14 cellular contexts compared by ENCODE assay signal in the genomic region with DNA sequence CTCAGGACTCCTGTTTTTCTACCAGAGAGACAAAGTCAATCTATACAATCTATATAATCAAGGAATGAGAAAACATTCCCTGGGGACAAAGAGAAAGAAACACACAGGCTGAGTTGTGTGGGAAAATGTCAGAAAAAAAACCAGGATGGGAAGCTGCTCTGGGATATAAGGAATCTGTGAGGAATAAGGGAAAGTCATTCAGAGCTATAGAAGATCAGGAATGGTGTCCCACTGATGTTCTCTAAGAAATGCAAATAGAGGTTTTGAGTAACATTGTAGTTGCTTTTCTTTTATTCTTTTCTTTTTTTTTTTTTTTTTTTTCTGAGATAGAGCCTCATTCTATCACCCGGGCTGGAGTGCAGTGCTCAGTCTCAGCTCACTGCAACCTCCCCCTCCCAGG.
"Had no signal": no experiment of that assay in that cellular context is flagged by ENCODE, and none has a peak within 500 bp of the region (broad histone marks: within the 10 kb centered on the region; RNA-seq: fewer than 3 reads in every experiment).

No MANE protein-coding gene starts in this region.

- ATAC-seq: esophagus mucosa; gastrocnemius medialis; mucosa of descending colon; naive thymus-derived CD8-positive, alpha-beta T cell; sciatic nerve; stimulated activated naive B cell treated with anti-CD40 and anti-IgM and Interleukin-4, amounts not matched to agents 10 μg/mL and 1 μg/mL and 100 μg/mL, for 72 hours had no signal

- H3K4me1 ChIP-seq: gastrocnemius medialis had no signal

- H3K27ac Mint-ChIP-seq: naive thymus-derived CD8-positive, alpha-beta T cell; stimulated activated naive B cell treated with anti-CD40 and anti-IgM and Interleukin-4, amounts not matched to agents 10 μg/mL and 1 μg/mL and 100 μg/mL, for 72 hours had no signal

- H3K36me3 Mint-ChIP-seq: stimulated activated naive B cell treated with anti-CD40 and anti-IgM and Interleukin-4, amounts not matched to agents 10 μg/mL and 1 μg/mL and 100 μg/mL, for 72 hours had no signal

- H3K36me3 ChIP-seq: gastrocnemius medialis, neutrophil, spleen had no signal

- H3K4me3 ChIP-seq: gastrocnemius medialis, mucosa of descending colon, spleen had no signal

- H3K9me3 ChIP-seq: gastrocnemius medialis, mucosa of descending colon, neutrophil had no signal

- H3K4me3 Mint-ChIP-seq: naive thymus-derived CD8-positive, alpha-beta T cell; stimulated activated naive B cell treated with anti-CD40 and anti-IgM and Interleukin-4, amounts not matched to agents 10 μg/mL and 1 μg/mL and 100 μg/mL, for 72 hours had no signal

- H3K4me1 Mint-ChIP-seq: naive thymus-derived CD8-positive, alpha-beta T cell; stimulated activated naive B cell treated with anti-CD40 and anti-IgM and Interleukin-4, amounts not matched to agents 10 μg/mL and 1 μg/mL and 100 μg/mL, for 72 hours had no signal

- H3K27me3 ChIP-seq: gastrocnemius medialis, neutrophil, spleen had no signal

- H3K27ac ChIP-seq: gastrocnemius medialis, neutrophil, spleen had no signal

- DNase-seq: effector memory CD4-positive, alpha-beta T cell; gastrocnemius medialis; kidney glomerular epithelial cell; mucosa of descending colon; naive thymus-derived CD8-positive, alpha-beta T cell; spleen; stimulated activated CD4-positive, alpha-beta T cell treated with anti-CD3 and anti-CD28 coated beads, Interleukin-15, amount 100 ng/mL, for 24 hours; stimulated activated CD4-positive, alpha-beta T cell treated with anti-CD3 and anti-CD28 coated beads, Interleukin-1b, Interleukin-23, amount 100 ng/mL, for 48 hours; stimulated activated CD4-positive, alpha-beta T cell treated with anti-CD3 and anti-CD28 coated beads, Interleukin-4, amount 100 ng/mL, for 4 hours; stimulated activated naive B cell treated with anti-CD40 and anti-IgM and Interleukin-4, amounts not matched to agents 10 μg/mL and 1 μg/mL and 100 μg/mL, for 72 hours; trophoblast cell had no signal
